Comparison of ENCODE assay signal across 15 cellular contexts in the genomic region with DNA sequence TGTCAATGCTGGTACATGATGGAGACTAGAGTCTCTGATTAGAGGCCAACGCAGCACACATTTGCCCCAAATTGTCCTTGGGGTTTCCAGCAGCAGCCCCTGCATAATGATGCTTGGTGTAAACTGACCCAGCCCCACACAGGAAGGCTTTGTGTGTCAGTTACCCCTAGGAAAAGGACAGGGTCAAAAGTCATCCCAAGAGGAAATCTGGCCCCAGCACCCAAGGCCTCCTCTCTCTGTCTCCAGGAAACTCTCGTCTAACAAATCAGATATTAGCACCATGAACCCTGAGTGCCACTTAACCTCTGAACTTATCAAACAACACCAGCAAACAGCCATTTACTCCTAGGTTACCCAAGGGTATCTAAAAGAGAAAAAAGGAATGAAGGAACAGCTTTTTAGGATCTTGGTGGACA.
DNase-seq lines count a peak whose midpoint lies in the region; ATAC-seq, FAIRE-seq and TF ChIP-seq lines count a peak whose summit lies in the region.
"Had no signal": no experiment of that assay in that cellular context is flagged by ENCODE, and none has a peak within 500 bp of the region (broad histone marks: within the 10 kb centered on the region; RNA-seq: fewer than 3 reads in every experiment).

No MANE protein-coding gene starts in this region.

- no TSS peak for BruUV-seq in endothelial cell of umbilical vein (replicated peaks; lab: Mats Ljungman, UMichigan)

- H3K9me3 Mint-ChIP-seq in nephron progenitor cell, result peaks cover 38% of the 10 kb centered on the region
- H3K9me3 Mint-ChIP-seq in activated naive CD8-positive, alpha-beta T cell treated with anti-CD3 and anti-CD28 coated beads for 36 hours, result no peaks in the 10 kb centered on the region
- H3K9me3 Mint-ChIP-seq: CD8-positive, alpha-beta memory T cell had no signal

- no peaks in the 10 kb centered on the region for H3K9me3 ChIP-seq in endothelial cell of umbilical vein (replicated peaks; ENCODE audit: control insufficient read depth, insufficient read depth, low read length)

- dilution Hi-C loops in endothelial cell of umbilical vein (cut with MboI; ENCODE audit: extremely low pct_ligation_motif_present, low sequenced_read_pairs), result no loop called here

- H3K9ac ChIP-seq in endothelial cell of umbilical vein (replicated peaks; ENCODE audit: extremely low read depth, insufficient read depth, low read length), result no peak overlapping the region

- H3K4me3 Mint-ChIP-seq in nephron progenitor cell, result peak overlapping the region; percentile 13
- no peak overlapping the region for H3K4me3 Mint-ChIP-seq in activated naive CD8-positive, alpha-beta T cell treated with anti-CD3 and anti-CD28 coated beads for 36 hours
- H3K4me3 Mint-ChIP-seq: CD8-positive, alpha-beta memory T cell; H9 had no signal

- H3K27ac Mint-ChIP-seq in nephron progenitor cell, result peak overlapping the region; percentile 83
- H3K27ac Mint-ChIP-seq in activated naive CD8-positive, alpha-beta T cell treated with anti-CD3 and anti-CD28 coated beads for 36 hours, result no peak overlapping the region
- H3K27ac Mint-ChIP-seq: CD8-positive, alpha-beta memory T cell; H9 had no signal

- CTCF ChIA-PET in endothelial cell of umbilical vein (lab: Charles Lee), result no interaction called here

- H3K79me2 ChIP-seq in endothelial cell of umbilical vein (ENCODE audit: control insufficient read depth, insufficient read depth, low read length), result no peaks in the 10 kb centered on the region

- no peaks in the 10 kb centered on the region for H3K36me3 ChIP-seq in endothelial cell of umbilical vein (ENCODE audit: control insufficient read depth in 2 of 2, extremely low read depth in 1 of 2, insufficient read depth in 2 of 2, low read length in 2 of 2)

- no peak for TF ChIP-seq POLR2A in endothelial cell of umbilical vein (IDR thresholded peaks at IDR 0.05; ENCODE audit: low read depth, low read length)

- no peaks in the 10 kb centered on the region for H4K20me1 ChIP-seq in endothelial cell of umbilical vein (replicated peaks; ENCODE audit: control insufficient read depth, extremely low read depth, insufficient read depth, low read length)

- H2AFZ ChIP-seq in endothelial cell of umbilical vein (ENCODE audit: low read depth, low read length), result no peak overlapping the region

- H3K27me3 ChIP-seq in endothelial cell of umbilical vein (ENCODE audit: control insufficient read depth in 2 of 2, insufficient read depth in 2 of 2, low read length in 2 of 2), result peaks cover 4 to 8% of the 10 kb centered on the region in 2 experiments

- H3K4me1 Mint-ChIP-seq in nephron progenitor cell, result peaks cover 74% of the 10 kb centered on the region
- H3K4me1 Mint-ChIP-seq in activated naive CD8-positive, alpha-beta T cell treated with anti-CD3 and anti-CD28 coated beads for 36 hours, result no peaks in the 10 kb centered on the region
- H3K4me1 Mint-ChIP-seq: CD8-positive, alpha-beta memory T cell had no signal

- peaks cover 2% of the 10 kb centered on the region for H3K27me3 Mint-ChIP-seq in nephron progenitor cell (ENCODE audit: low read depth, poor library complexity)
- H3K27me3 Mint-ChIP-seq in activated naive CD8-positive, alpha-beta T cell treated with anti-CD3 and anti-CD28 coated beads for 36 hours, result no peaks in the 10 kb centered on the region

- H3K4me2 ChIP-seq in endothelial cell of umbilical vein (ENCODE audit: insufficient read depth, low read length), result no peak overlapping the region

- POLR2A ChIA-PET in endothelial cell of umbilical vein (lab: Charles Lee), result no interaction called here

- H3K9me1 ChIP-seq in endothelial cell of umbilical vein (replicated peaks; ENCODE audit: control insufficient read depth, extremely low read depth, insufficient read depth, low read length), result no peaks in the 10 kb centered on the region

- no peak for ATAC-seq in stimulated activated naive CD8-positive, alpha-beta T cell treated with anti-CD3 and anti-CD28 coated beads, Interleukin-15, Interleukin-2, amounts not matched to agents 100 U/mL and 50 U/mL, for 24 hours

- TF ChIP-seq CTCF in endothelial cell of umbilical vein (IDR thresholded peaks at IDR 0.05; ENCODE audit: extremely low read depth in 1 of 2, insufficient read depth in 1 of 2, low read depth in 1 of 2, low read length in 2 of 2) (no peak), nephron progenitor cell (IDR thresholded peaks at IDR 0.05) (no peak)

- intact Hi-C loops in endothelial cell of umbilical vein (cut with micrococcal nuclease), result no loop called here

- peaks cover 13% of the 10 kb centered on the region for H3K4me1 ChIP-seq in endothelial cell of umbilical vein (ENCODE audit: control insufficient read depth, extremely low read depth, insufficient read depth, low read length)

- H3K27ac ChIP-seq in endothelial cell of umbilical vein (ENCODE audit: insufficient read depth, low read depth, low read length), result no peak overlapping the region
- H3K27ac ChIP-seq: 22Rv1 had no signal

- no peak overlapping the region for H3K4me3 ChIP-seq in endothelial cell of umbilical vein (replicated peaks in 1 of 3; ENCODE audit: insufficient read depth in 1 of 3, low read depth in 1 of 3, low read length in 3 of 3)

- peaks cover 26% of the 10 kb centered on the region for H3K36me3 Mint-ChIP-seq in nephron progenitor cell (ENCODE audit: low read depth)
- H3K36me3 Mint-ChIP-seq in activated naive CD8-positive, alpha-beta T cell treated with anti-CD3 and anti-CD28 coated beads for 36 hours, result no peaks in the 10 kb centered on the region
- H3K36me3 Mint-ChIP-seq: CD8-positive, alpha-beta memory T cell had no signal

- DNase-seq in DMS153 (lab: John Stamatoyannopoulos, UW) (peak; percentile 21), DMS153 treated with DMSO at 0.1 percent for 48 hours (lab: John Stamatoyannopoulos, UW; ENCODE audit: unreplicated experiment) (no peak), NCI-H2227 (lab: John Stamatoyannopoulos, UW; ENCODE audit: unreplicated experiment) (peak; percentile 56), endothelial cell of umbilical vein (ENCODE audit: low read depth, low spot score) (peak; percentile 37), nephron progenitor cell (no peak), NCI-H82 treated with DMSO at 0.1 percent for 48 hours (lab: John Stamatoyannopoulos, UW; ENCODE audit: unreplicated experiment) (no peak)
- no peak for DNase-seq in stimulated activated naive CD8-positive, alpha-beta T cell treated with anti-CD3 and anti-CD28 coated beads, Interleukin-15, Interleukin-2, amounts not matched to agents 100 U/mL and 50 U/mL, for 24 hours
- no peak for DNase-seq in activated naive CD8-positive, alpha-beta T cell treated with anti-CD3 and anti-CD28 coated beads for 36 hours
- DNase-seq: CD8-positive, alpha-beta memory T cell; H9; MV-4-11; NCI-H1694 treated with DMSO at 0.1 percent for 48 hours; NCI-H510A; NK-92 treated with Interleukin-12 subunit alpha and Interleukin-12 subunit beta, amount 100 ng/mL, for 24 hours had no signal

- FAIRE-seq in endothelial cell of umbilical vein (lab: Jason Lieb, UNC), result no peak

TF ChIP-seq in endothelial cell of umbilical vein, 7 proteins besides CTCF, POLR2A, EP300 and RAD21:
- TF ChIP-seq JUN (IDR thresholded peaks at IDR 0.05; ENCODE audit: borderline replicate concordance, insufficient read depth, insufficient read length, low read depth) (no peak), GATA2 (IDR thresholded peaks at IDR 0.05; ENCODE audit: insufficient read depth, insufficient read length, low read depth, low read length) (peak; percentile 13), MYC (IDR thresholded peaks at IDR 0.05; ENCODE audit: low read depth, low read length) (no peak)
TF ChIP-seq in endothelial cell of umbilical vein: peak in this region for 1.

Comparison
In these comparisons a context has a peak if more than half of its experiments do, and no peak if none do; other contexts are left out.
1. DNase-seq: peak in DMS153 (single experiment), NCI-H2227 (single experiment) and endothelial cell of umbilical vein (single experiment); none in DMS153 treated with DMSO at 0.1 percent for 48 hours (single experiment), nephron progenitor cell (single experiment), NCI-H82 treated with DMSO at 0.1 percent for 48 hours (single experiment), stimulated activated naive CD8-positive, alpha-beta T cell treated with anti-CD3 and anti-CD28 coated beads, Interleukin-15, Interleukin-2, amounts not matched to agents 100 U/mL and 50 U/mL, for 24 hours (single experiment) and activated naive CD8-positive, alpha-beta T cell treated with anti-CD3 and anti-CD28 coated beads for 36 hours (single experiment).